ENCODE assay signal across 8 cellular contexts in the genomic region with DNA sequence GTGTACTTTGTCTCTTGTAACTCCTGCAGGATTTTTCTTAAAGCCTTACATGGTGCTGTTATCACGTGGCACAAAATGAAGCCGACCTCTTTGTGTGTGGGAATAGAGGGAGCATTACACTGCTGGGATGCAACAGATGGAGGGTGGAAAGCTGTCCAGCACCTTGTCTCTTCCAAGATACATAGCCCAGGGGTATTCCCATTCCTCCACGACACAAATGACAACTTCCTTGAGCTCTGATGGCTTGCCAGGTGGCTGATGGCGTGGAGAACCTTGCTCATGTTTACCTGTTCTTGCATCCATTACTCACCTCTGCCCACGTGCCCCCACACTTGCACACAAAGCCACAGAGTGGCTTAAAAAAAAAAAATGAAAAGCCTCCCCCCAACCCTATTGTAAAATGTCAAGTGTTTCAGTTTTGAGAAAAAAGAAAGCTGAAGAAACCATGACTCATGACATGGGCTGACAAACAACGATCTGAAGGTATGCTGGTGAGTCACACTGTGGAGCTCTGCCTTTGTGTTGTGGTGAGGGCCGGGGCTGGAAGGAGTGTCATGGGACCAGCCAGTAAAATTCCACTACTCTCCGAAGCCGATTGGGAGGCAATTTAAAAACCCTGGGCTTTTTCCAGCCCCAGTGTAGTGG.
A peak's percentile ranks its signal among the peaks of the same experiment; 100 is the strongest.
DNase-seq lines count a peak whose midpoint lies in the region; ATAC-seq and TF ChIP-seq lines count a peak whose summit lies in the region.

No MANE protein-coding gene starts in this region.

- H3K9me3 ChIP-seq in NT2/D1 (ENCODE audit: insufficient read depth, low read length) = peaks cover 10% of the 10 kb centered on the region; the same call in 1 of the 2 replicates
- H3K9me3 ChIP-seq in muscle layer of duodenum (ENCODE audit: control insufficient read depth in 1 of 2, low read length in 2 of 2) = no peaks in the 10 kb centered on the region

- H3K27me3 ChIP-seq in NT2/D1 (ENCODE audit: insufficient read depth, insufficient read length) (no peaks in the 10 kb centered on the region), muscle layer of duodenum (ENCODE audit: low read depth, low read length) (no peaks in the 10 kb centered on the region)

- H3K27ac ChIP-seq in muscle layer of duodenum (ENCODE audit: low read length) = peak overlapping the region; percentile 46

- peak; percentile 57 for ATAC-seq in HG03439 (IDR thresholded peaks at IDR 0.05; ENCODE audit: unreplicated experiment)

- peak overlapping the region; percentile 27 for H3K9ac ChIP-seq in NT2/D1 (ENCODE audit: insufficient read length, low read depth)

- H3K4me3 ChIP-seq in AG10803 (ENCODE audit: low read length) (peak overlapping the region; percentile 53), NT2/D1 (ENCODE audit: insufficient read length, low read depth) (no peak overlapping the region), epithelial cell of esophagus (ENCODE audit: low read length) (peak overlapping the region; percentile 27), muscle layer of duodenum (ENCODE audit: low read depth in 1 of 2, low read length in 2 of 2) (peak overlapping the region; percentile 5 to 22)

- H3K4me1 ChIP-seq in NT2/D1 (ENCODE audit: insufficient read depth, insufficient read length) (peaks cover 12% of the 10 kb centered on the region), muscle layer of duodenum (ENCODE audit: control insufficient read depth in 1 of 2, insufficient read depth in 2 of 2, low read length in 2 of 2) (peaks cover 11 to 21% of the 10 kb centered on the region in 2 donors)

- TF ChIP-seq CTCF in AG10803 (conservative IDR thresholded peaks at IDR 0.05; ENCODE audit: low read length) (no peak), epithelial cell of esophagus (IDR thresholded peaks at IDR 0.05; ENCODE audit: insufficient read depth, low read depth, low read length, missing control alignments) (no peak)

- H3K36me3 ChIP-seq in NT2/D1 (ENCODE audit: insufficient read depth, insufficient read length, low read length) = peaks cover 28% of the 10 kb centered on the region
- no peaks in the 10 kb centered on the region for H3K36me3 ChIP-seq in muscle layer of duodenum (ENCODE audit: control insufficient read depth in 1 of 2, insufficient read depth in 2 of 2, low read length in 2 of 2)

- DNase-seq in AG10803 (ENCODE audit: low read depth) = peak; percentile 94
- peak; percentile 33 for DNase-seq in GM19238 (ENCODE audit: insufficient read length, low spot score)
- DNase-seq in NT2/D1 (ENCODE audit: low read depth, low spot score) = peak; percentile 96
- peak; percentile 71 for DNase-seq in activated T-cell treated with anti-CD3 and anti-CD28 coated beads for 1 hour (ENCODE audit: low read depth)
- DNase-seq in epithelial cell of esophagus (ENCODE audit: low read depth) = peak; percentile 98
- peak; percentile 64 to 82 for DNase-seq in stimulated activated CD8-positive, alpha-beta memory T cell treated with anti-CD3 and anti-CD28 coated beads, Interleukin-7, amount 100 ng/mL, for 48 hours (ENCODE audit: extremely low read depth in 1 of 2, low read depth in 1 of 2)

Comparison
In these comparisons a context has a peak if more than half of its experiments do, and no peak if none do; other contexts are left out.
1. DNase-seq: peak in every context shown above with its lines; median percentile 98 in epithelial cell of esophagus; 96 in NT2/D1; 94 in AG10803; 73 in stimulated activated CD8-positive, alpha-beta memory T cell treated with anti-CD3 and anti-CD28 coated beads, Interleukin-7, amount 100 ng/mL, for 48 hours; 71 in activated T-cell treated with anti-CD3 and anti-CD28 coated beads for 1 hour; 33 in GM19238.